ENCODE assay signal across 8 cellular contexts in genomic region chr14:34982421-34983147, GRCh38. TPM values are rescaled to one million over a fixed set of nuclear protein-coding genes. Genes with fewer than 3 reads are reported as not detected.
DNase-seq lines count a peak whose midpoint lies in the region; ATAC-seq, FAIRE-seq and TF ChIP-seq lines count a peak whose summit lies in the region.

SRP54 (plus strand) TSS chr14:34982992; CDS start chr14:34996710, 13,718 bp downstream.

- no peaks in the 10 kb centered on the region for H3K36me3 ChIP-seq in BE2C
- no peaks in the 10 kb centered on the region for H3K36me3 ChIP-seq in keratinocyte (ENCODE audit: control insufficient read depth in 2 of 2, extremely low read depth in 1 of 2, insufficient read depth in 2 of 2, low read length in 2 of 2)

- H3K4me1 ChIP-seq in BE2C (no peaks in the 10 kb centered on the region), keratinocyte (ENCODE audit: control insufficient read depth, extremely low read depth, insufficient read depth, low read length) (peaks cover 16% of the 10 kb centered on the region)

- peak; percentile 74 for FAIRE-seq in keratinocyte (lab: Jason Lieb, UNC)

- H2AFZ ChIP-seq in keratinocyte (ENCODE audit: control insufficient read depth, low read length): peak within 1 kb of the TSS; percentile 97

- dilution Hi-C loops in keratinocyte (cut with MboI; ENCODE audit: extremely low pct_ligation_motif_present, low sequenced_read_pairs): no loop called here

- H3K4me2 ChIP-seq in keratinocyte (ENCODE audit: control insufficient read depth, extremely low read depth, insufficient read depth, low read depth, low read length): peak within 1 kb of the TSS; percentile 98

- TF ChIP-seq CTCF in BE2C (IDR thresholded peaks at IDR 0.05; ENCODE audit: low read depth, low read length) (peak; percentile 38; the same call in 1 of the 2 replicates), keratinocyte (optimal IDR thresholded peaks at IDR 0.05 in 1 of 3, IDR thresholded peaks at IDR 0.05 in 1 of 3, conservative IDR thresholded peaks at IDR 0.05 in 1 of 3; ENCODE audit: extremely low read depth in 1 of 3, insufficient read depth in 2 of 3, low read length in 3 of 3) (peak in 2 of 3 experiments; percentile 32 to 41)

- peaks cover 64% of the 10 kb centered on the region for H3K79me2 ChIP-seq in keratinocyte (ENCODE audit: control insufficient read depth, insufficient read depth, low read length)

- no peaks in the 10 kb centered on the region for H3K9me1 ChIP-seq in keratinocyte (ENCODE audit: control insufficient read depth, extremely low read depth, insufficient read depth, low read length)

- H3K27ac ChIP-seq in keratinocyte (ENCODE audit: control insufficient read depth, insufficient read depth, low read length): peak within 1 kb of the TSS; percentile 89

- no peaks in the 10 kb centered on the region for H3K9me3 ChIP-seq in BE2C
- H3K9me3 ChIP-seq in keratinocyte (ENCODE audit: control insufficient read depth, low read depth, low read length): no peaks in the 10 kb centered on the region

- ATAC-seq in HG03432 (IDR thresholded peaks at IDR 0.05; ENCODE audit: unreplicated experiment): peak; percentile 85

- DNase-seq in BE2C (peak; percentile 100), NCI-H460 (ENCODE audit: extremely low read depth, low read depth) (peak; percentile 96), cerebellum (ENCODE audit: low spot score) (peak; percentile 98), keratinocyte (ENCODE audit: low read depth, low spot score) (peak; percentile 97)
- DNase-seq in activated CD4-positive, CD25-positive, alpha-beta regulatory T cell treated with anti-CD3 and anti-CD28 coated beads, Interleukin-2, amount 50 U/mL, for 72 hours: peak; percentile 99
- DNase-seq in stimulated activated CD4-positive, alpha-beta T cell treated with anti-CD3 and anti-CD28 coated beads, Interleukin-15, amount 100 ng/mL, for 1 hour (ENCODE audit: low read depth in 1 of 2, low spot score in 1 of 2): peak; percentile 98 to 99

- H3K27me3 ChIP-seq in BE2C (no peaks in the 10 kb centered on the region), keratinocyte (ENCODE audit: control insufficient read depth, extremely low read depth, insufficient read depth, low read length) (no peaks in the 10 kb centered on the region)

- TF ChIP-seq POLR2A in GM19193 (IDR thresholded peaks at IDR 0.05; ENCODE audit: extremely low read depth, insufficient read depth, insufficient read length): peak; percentile 88

- H3K4me3 ChIP-seq in BE2C (ENCODE audit: low read depth, low read length): peak within 1 kb of the TSS; percentile 82
- H3K4me3 ChIP-seq in keratinocyte (ENCODE audit: control insufficient read depth in 2 of 3, extremely low read depth in 1 of 3, insufficient read depth in 2 of 3, low read depth in 1 of 3, low read length in 3 of 3): peak within 1 kb of the TSS; percentile 82 to 92 (median 87)

- H3K9ac ChIP-seq in keratinocyte (ENCODE audit: control insufficient read depth, extremely low read depth, insufficient read depth, low read length): peak within 1 kb of the TSS; percentile 95

- no peaks in the 10 kb centered on the region for H4K20me1 ChIP-seq in keratinocyte (ENCODE audit: control insufficient read depth, extremely low read depth, insufficient read depth, low read length)

RNA-seq across cellular contexts. Expression of gene SRP54, which starts in this region (rescaled TPM):
- polyA plus RNA-seq in BE2C (2012; ENCODE audit: insufficient read depth, insufficient read length, low read depth): 64.1 TPM
- total RNA-seq in NCI-H460 (2014; rRNA removed; shearing (Covaris generic)): 71.6 and 78.7 TPM in 2 replicates
- polyA plus RNA-seq in NCI-H460 (2014; cell fraction: nucleus; rRNA removed): 65.2 and 66.8 TPM in 2 replicates
- 60.4 TPM for total RNA-seq in cerebellum
- 18.0 to 52.2 TPM (median 41.6 TPM) in 3 replicates for polyA plus RNA-seq in keratinocyte
- 126 TPM for polyA plus RNA-seq in keratinocyte (2011; ENCODE audit: low read depth)
- 28.3 and 43.3 TPM in 2 replicates for polyA plus RNA-seq in keratinocyte (2011; cell fraction: cytosol; rRNA removed)
- polyA plus RNA-seq in keratinocyte (2011; cell fraction: nucleus; rRNA removed): 65.9 and 74.9 TPM in 2 replicates
- 45.9 and 53.8 TPM in 2 replicates for polyA plus RNA-seq in keratinocyte (2012; ENCODE audit: low replicate concordance)
- 20.6 to 29.4 TPM (median 26.6 TPM) in 3 replicates for polyA minus RNA-seq in keratinocyte
- polyA minus RNA-seq in keratinocyte (2011; cell fraction: cytosol; rRNA and poly(A)+ RNA removed): 22.8 TPM
- polyA minus RNA-seq in keratinocyte (2011; cell fraction: nucleus; rRNA and poly(A)+ RNA removed): 20.6 and 33.7 TPM in 2 replicates

Comparison
In these comparisons a context has a peak if more than half of its experiments do, and no peak if none do; other contexts are left out.
1. Peak in every context shown above with its lines: DNase-seq, ATAC-seq, H3K4me3 ChIP-seq and H3K27ac ChIP-seq.